ENCODE assay signal across 14 cellular contexts in the genomic region with DNA sequence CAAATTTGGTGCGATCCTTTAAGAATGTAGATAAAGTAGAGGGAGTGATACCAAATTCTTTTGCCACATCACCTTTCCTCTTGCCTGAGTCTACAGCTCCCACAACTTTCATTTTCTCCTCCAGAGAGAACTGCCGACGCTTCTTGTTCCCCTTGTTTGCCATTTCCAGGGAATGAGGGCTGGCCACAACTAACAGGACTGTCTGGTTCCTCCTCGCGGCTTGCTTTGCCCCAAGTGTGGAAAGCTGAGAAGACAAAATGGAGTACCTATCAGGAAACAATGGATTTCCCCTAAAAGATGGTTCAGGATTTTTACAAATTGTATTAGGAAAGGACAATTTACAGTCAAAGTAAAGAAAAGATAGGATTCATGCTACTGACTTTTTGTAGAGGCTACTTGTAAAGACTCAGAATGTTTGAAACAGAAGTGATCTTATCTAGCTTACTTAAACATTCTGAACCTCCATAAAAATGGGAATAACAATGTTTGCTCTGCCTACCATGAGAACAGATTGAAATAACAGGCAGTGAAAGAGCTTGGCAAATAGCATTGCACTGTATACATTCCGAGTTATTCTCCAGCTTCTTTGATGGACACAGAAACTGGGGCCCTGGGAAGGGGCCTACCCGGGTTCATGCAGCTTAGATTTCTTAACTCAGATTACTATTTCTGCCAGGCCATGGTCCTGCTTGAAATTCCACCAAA. TPM values are rescaled to one million over a fixed set of nuclear protein-coding genes. Genes with fewer than 3 reads are reported as not detected.
"Had no signal": no experiment of that assay in that cellular context is flagged by ENCODE, and none has a peak within 500 bp of the region (broad histone marks: within the 10 kb centered on the region; RNA-seq: fewer than 3 reads in every experiment).

No MANE protein-coding gene starts in this region.

- H3K9me3 Mint-ChIP-seq: activated CD4-positive, alpha-beta memory T cell treated with anti-CD3 and anti-CD28 coated beads for 36 hours; nephron progenitor cell had no signal

- H3K36me3 ChIP-seq: thoracic aorta, vagina had no signal

- H3K27me3 ChIP-seq: esophagus squamous epithelium, vagina had no signal

- DNase-seq: activated CD4-positive, alpha-beta memory T cell treated with anti-CD3 and anti-CD28 coated beads for 36 hours; activated CD4-positive, alpha-beta T cell treated with anti-CD3 and anti-CD28 coated beads for 1 hour; activated gamma-delta T cell; activated T-cell treated with anti-CD3 and anti-CD28 coated beads, Interleukin-2, amount 50 U/mL, for 48 hours; esophagus squamous epithelium; foreskin fibroblast; glutamatergic neuron; mesenchymal stem cell; nephron progenitor cell; stimulated activated CD4-positive, alpha-beta T cell treated with anti-CD3 and anti-CD28 coated beads, Interleukin-12 subunit alpha, Interleukin-12 subunit beta, amount 100 ng/mL, for 4 hours; stimulated activated naive CD4-positive, alpha-beta T cell treated with Interleukin-2 at 50 U/mL for 16 hours had no signal

- H3K27ac Mint-ChIP-seq: activated CD4-positive, alpha-beta memory T cell treated with anti-CD3 and anti-CD28 coated beads for 36 hours; nephron progenitor cell had no signal

- H3K27ac ChIP-seq: esophagus squamous epithelium, vagina had no signal

- H3K27me3 Mint-ChIP-seq: activated CD4-positive, alpha-beta memory T cell treated with anti-CD3 and anti-CD28 coated beads for 36 hours had no signal

- H3K4me3 Mint-ChIP-seq: activated CD4-positive, alpha-beta memory T cell treated with anti-CD3 and anti-CD28 coated beads for 36 hours; nephron progenitor cell had no signal

- H3K9me3 ChIP-seq: esophagus squamous epithelium, thoracic aorta, vagina had no signal

- ATAC-seq: left lobe of liver had no signal

- H3K4me3 ChIP-seq: esophagus squamous epithelium, thoracic aorta, vagina had no signal

RNA-seq across cellular contexts. Expression of gene PDE6A, which starts 51.7 kb away (rescaled TPM):
- total RNA-seq: activated CD4-positive, alpha-beta memory T cell treated with anti-CD3 and anti-CD28 coated beads for 36 hours; left lobe of liver; thoracic aorta had no signal
